In genomic region chr2:39516347-39517101, GRCh38 we compare ENCODE assay signal across 9 cellular contexts.
DNase-seq lines count a peak whose midpoint lies in the region; ATAC-seq, FAIRE-seq and TF ChIP-seq lines count a peak whose summit lies in the region.
"Had no signal": no experiment of that assay in that cellular context is flagged by ENCODE, and none has a peak within 500 bp of the region (broad histone marks: within the 10 kb centered on the region; RNA-seq: fewer than 3 reads in every experiment).

No MANE protein-coding gene starts in this region.

- H3K36me3 ChIP-seq in heart left ventricle, result no peaks in the 10 kb centered on the region

- TF ChIP-seq CTCF in heart left ventricle (IDR thresholded peaks at IDR 0.05), result peak in 3 of 12 donors; percentile 13 to 40 (median 35)
- peak; percentile 25 for TF ChIP-seq CTCF in osteocyte (IDR thresholded peaks at IDR 0.05)

- H3K4me3 ChIP-seq in heart left ventricle, result no peak overlapping the region
- H3K4me3 ChIP-seq: PC-9 had no signal

- TF ChIP-seq POLR2A in heart left ventricle (IDR thresholded peaks at IDR 0.05), result no peak

- no peaks in the 10 kb centered on the region for H3K36me3 Mint-ChIP-seq in osteocyte (ENCODE audit: unreplicated experiment)

- H3K27me3 Mint-ChIP-seq in osteocyte (ENCODE audit: unreplicated experiment), result no peaks in the 10 kb centered on the region

- DNase-seq in ELR (ENCODE audit: low read depth) (peak; percentile 44), heart left ventricle (peak; percentile 48 to 77 (median 67)), osteocyte (ENCODE audit: extremely low spot score, unreplicated experiment) (no peak), NCI-H2081 treated with DMSO at 0.1 percent for 48 hours (lab: John Stamatoyannopoulos, UW) (no peak), GM19240 (ENCODE audit: insufficient read length, low spot score) (no peak), NCI-H2107 treated with DMSO at 0.1 percent for 48 hours (lab: John Stamatoyannopoulos, UW; ENCODE audit: unreplicated experiment) (no peak)
- DNase-seq in activated naive CD4-positive, alpha-beta T cell (lab: John Stamatoyannopoulos, UW), result no peak

- peak; percentile 65 to 77 (median 75) for ATAC-seq in heart left ventricle

- no peaks in the 10 kb centered on the region for H3K27me3 ChIP-seq in heart left ventricle

- H3K27ac ChIP-seq in heart left ventricle, result peak overlapping the region; percentile 58 to 89 (median 76)
- H3K27ac ChIP-seq: PC-9 had no signal

- no peaks in the 10 kb centered on the region for H3K9me3 Mint-ChIP-seq in osteocyte (ENCODE audit: unreplicated experiment)

- intact Hi-C loops in heart left ventricle (cut with DNase I), result loop anchor here in 8 of 10 donors (2.0 to 10.0 kb wide), 4 partner anchors 76 to 181 kb away; no protein-coding TSS in a partner anchor

- peaks cover 16 to 73% (median 66%) of the 10 kb centered on the region in 12 donors for H3K4me1 ChIP-seq in heart left ventricle

- H3K9me3 ChIP-seq in heart left ventricle, result peaks cover 0 to 5% (median 0%) of the 10 kb centered on the region in 12 donors

- FAIRE-seq in TTC549 (lab: Jason Lieb, UNC), result peak; percentile 74

- H3K4me3 Mint-ChIP-seq in osteocyte (ENCODE audit: unreplicated experiment), result no peak overlapping the region

- H3K27ac Mint-ChIP-seq in osteocyte (ENCODE audit: unreplicated experiment), result peak overlapping the region; percentile 8

- WGBS in heart left ventricle, 4 donors, result 29 to 44% (median 40%) methylated on average over 8 of the region's 8 CpGs

- H3K4me1 Mint-ChIP-seq in osteocyte (ENCODE audit: unreplicated experiment), result peaks cover 46% of the 10 kb centered on the region

Comparison
In these comparisons a context has a peak if more than half of its experiments do, and no peak if none do; other contexts are left out.
1. DNase-seq: peak in ELR (single experiment) and heart left ventricle (5 of 5); none in osteocyte (single experiment), NCI-H2081 treated with DMSO at 0.1 percent for 48 hours (single experiment), GM19240 (single experiment), NCI-H2107 treated with DMSO at 0.1 percent for 48 hours (single experiment) and activated naive CD4-positive, alpha-beta T cell (0 of 4).